21 cellular contexts compared by ENCODE assay signal in the genomic region with DNA sequence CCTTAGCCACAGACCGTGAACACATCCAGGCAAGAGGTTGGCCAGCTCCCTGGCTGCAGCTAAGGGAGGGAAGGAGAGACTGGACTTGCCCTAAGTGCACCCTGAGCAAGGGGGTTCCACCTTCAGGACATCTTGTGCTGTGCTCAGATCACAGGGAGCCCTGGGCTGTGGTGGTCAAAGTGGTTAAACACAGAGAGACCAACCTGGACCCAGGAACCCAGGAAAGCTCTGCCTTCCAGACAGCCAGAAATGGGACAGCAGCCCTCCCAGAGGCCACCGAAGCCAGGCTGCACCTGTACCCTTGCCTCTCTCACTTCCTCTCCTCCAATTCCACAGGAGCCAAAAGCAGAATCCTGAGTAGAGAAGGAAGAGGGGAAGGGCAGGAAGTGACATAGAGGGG.
"Had no signal": no experiment of that assay in that cellular context is flagged by ENCODE, and none has a peak within 500 bp of the region (broad histone marks: within the 10 kb centered on the region; RNA-seq: fewer than 3 reads in every experiment).

No MANE protein-coding gene starts in this region.

- H3K4me1 Mint-ChIP-seq: activated naive CD4-positive, alpha-beta T cell treated with anti-CD3 and anti-CD28 coated beads, Interleukin-2, amount 50 U/mL, for 24 hours; activated naive CD8-positive, alpha-beta T cell treated with anti-CD3 and anti-CD28 coated beads, Interleukin-2, amount 50 U/mL, for 24 hours had no signal

- H3K36me3 ChIP-seq: esophagus muscularis mucosa, heart left ventricle, left ventricle myocardium inferior, prostate gland, upper lobe of right lung had no signal

- H3K27ac ChIP-seq: esophagus muscularis mucosa, foreskin keratinocyte, heart left ventricle, left ventricle myocardium inferior, prostate gland, upper lobe of right lung had no signal

- H3K27me3 Mint-ChIP-seq: activated naive CD4-positive, alpha-beta T cell treated with anti-CD3 and anti-CD28 coated beads, Interleukin-2, amount 50 U/mL, for 24 hours had no signal

- H3K4me3 ChIP-seq: esophagus muscularis mucosa, heart left ventricle, left ventricle myocardium inferior, lung, mucosa of descending colon, prostate gland, upper lobe of right lung had no signal

- ATAC-seq: activated naive CD8-positive, alpha-beta T cell treated with anti-CD3 and anti-CD28 coated beads, Interleukin-2, amount 50 U/mL, for 24 hours; foreskin keratinocyte; heart left ventricle; mucosa of descending colon; natural killer cell treated with Interleukin-12 subunit alpha and Interleukin-12 subunit beta and Interleukin-15 and Interleukin-18, amount 100 ng/mL, for 72 hours; upper lobe of right lung had no signal

- DNase-seq: activated CD4-positive, alpha-beta T cell treated with anti-CD3 and anti-CD28 coated beads for 4 hours; activated CD4-positive, alpha-beta T cell treated with anti-CD3 and anti-CD28 coated beads, Interleukin-2, amount 50 U/mL, for 4 hours; activated CD4-positive, CD25-positive, alpha-beta regulatory T cell; activated CD8-positive, alpha-beta memory T cell treated with anti-CD3 and anti-CD28 coated beads, Interleukin-2, amount 50 U/mL, for 4 hours; activated naive CD8-positive, alpha-beta T cell treated with anti-CD3 and anti-CD28 coated beads, Interleukin-2, amount 50 U/mL, for 24 hours; activated T-cell treated with anti-CD3 and anti-CD28 coated beads, Interleukin-2, amount 50 U/mL, for 1 hour; amygdala; caudate nucleus; foreskin keratinocyte; heart left ventricle; left ventricle myocardium inferior; mesendoderm; mucosa of descending colon; stimulated activated naive CD4-positive, alpha-beta T cell treated with Interleukin-2 at 50 U/mL for 16 hours; upper lobe of right lung had no signal

- H3K27me3 ChIP-seq: esophagus muscularis mucosa had no signal

- H3K4me1 ChIP-seq: esophagus muscularis mucosa, foreskin keratinocyte, heart left ventricle, left ventricle myocardium inferior, prostate gland, upper lobe of right lung had no signal

- H3K27ac Mint-ChIP-seq: activated naive CD4-positive, alpha-beta T cell treated with anti-CD3 and anti-CD28 coated beads, Interleukin-2, amount 50 U/mL, for 24 hours; activated naive CD8-positive, alpha-beta T cell treated with anti-CD3 and anti-CD28 coated beads, Interleukin-2, amount 50 U/mL, for 24 hours; activated T-helper 1 cell treated with anti-CD3 and anti-CD28 coated beads, Interleukin-12 subunit alpha, Interleukin-12 subunit beta, Interleukin-2, Interleukin-4 antibody, amounts not matched to agents 30 ng/mL and 10 ng/mL and 1 ng/mL, durations not matched to agents 14 hours and 24 hours and 36 hours; natural killer cell treated with Interleukin-12 subunit alpha and Interleukin-12 subunit beta and Interleukin-15 and Interleukin-18, amount 100 ng/mL, for 72 hours had no signal

- H3K9me3 ChIP-seq: esophagus muscularis mucosa, heart left ventricle, mucosa of descending colon, prostate gland, upper lobe of right lung had no signal

- H3K36me3 Mint-ChIP-seq: natural killer cell treated with Interleukin-12 subunit alpha and Interleukin-12 subunit beta and Interleukin-15 and Interleukin-18, amount 100 ng/mL, for 72 hours had no signal

- H3K9me3 Mint-ChIP-seq: activated naive CD4-positive, alpha-beta T cell treated with anti-CD3 and anti-CD28 coated beads, Interleukin-2, amount 50 U/mL, for 24 hours; activated naive CD8-positive, alpha-beta T cell treated with anti-CD3 and anti-CD28 coated beads, Interleukin-2, amount 50 U/mL, for 24 hours; activated T-helper 1 cell treated with anti-CD3 and anti-CD28 coated beads, Interleukin-12 subunit alpha, Interleukin-12 subunit beta, Interleukin-2, Interleukin-4 antibody, amounts not matched to agents 30 ng/mL and 10 ng/mL and 1 ng/mL, durations not matched to agents 14 hours and 24 hours and 36 hours had no signal

- H3K4me3 Mint-ChIP-seq: activated naive CD4-positive, alpha-beta T cell treated with anti-CD3 and anti-CD28 coated beads, Interleukin-2, amount 50 U/mL, for 24 hours; activated naive CD8-positive, alpha-beta T cell treated with anti-CD3 and anti-CD28 coated beads, Interleukin-2, amount 50 U/mL, for 24 hours; activated T-helper 1 cell treated with anti-CD3 and anti-CD28 coated beads, Interleukin-12 subunit alpha, Interleukin-12 subunit beta, Interleukin-2, Interleukin-4 antibody, amounts not matched to agents 30 ng/mL and 10 ng/mL and 1 ng/mL, durations not matched to agents 14 hours and 24 hours and 36 hours; natural killer cell treated with Interleukin-12 subunit alpha and Interleukin-12 subunit beta and Interleukin-15 and Interleukin-18, amount 100 ng/mL, for 72 hours had no signal
